ENCODE assay signal across 30 cellular contexts in genomic region chr10:22720667-22721066, GRCh38.
"Had no signal": no experiment of that assay in that cellular context is flagged by ENCODE, and none has a peak within 500 bp of the region (broad histone marks: within the 10 kb centered on the region; RNA-seq: fewer than 3 reads in every experiment).

No MANE protein-coding gene starts in this region.

- H3K9me3 Mint-ChIP-seq: immature natural killer cell; naive thymus-derived CD8-positive, alpha-beta T cell; nephron; neural progenitor cell; stimulated activated naive B cell treated with anti-CD40 and anti-IgM and Interleukin-4, amounts not matched to agents 10 μg/mL and 1 μg/mL and 100 μg/mL, for 72 hours had no signal

- H3K4me3 Mint-ChIP-seq: immature natural killer cell; naive thymus-derived CD8-positive, alpha-beta T cell; nephron; neural progenitor cell; stimulated activated naive B cell treated with anti-CD40 and anti-IgM and Interleukin-4, amounts not matched to agents 10 μg/mL and 1 μg/mL and 100 μg/mL, for 72 hours had no signal

- H3K27me3 Mint-ChIP-seq: naive thymus-derived CD8-positive, alpha-beta T cell had no signal

- H3K4me1 ChIP-seq: lower lobe of right lung, neural progenitor cell, right atrium auricular region, suprapubic skin, tibial artery, upper lobe of right lung had no signal

- H2AFZ ChIP-seq: neural progenitor cell had no signal

- H3K4me2 ChIP-seq: neural progenitor cell, smooth muscle cell had no signal

- H3K27ac ChIP-seq: left lung, lower lobe of right lung, neural progenitor cell, neutrophil, ovary, right atrium auricular region, right lobe of liver, suprapubic skin, thoracic aorta, tibial artery, upper lobe of right lung had no signal

- H3K9me3 ChIP-seq: left lung, lower lobe of right lung, neutrophil, ovary, right atrium auricular region, right lobe of liver, suprapubic skin, thoracic aorta, tibial artery, upper lobe of right lung had no signal

- DNase-seq: hypothalamus; immature natural killer cell; kidney; left colon; left lung; lower lobe of right lung; mammary epithelial cell; mesenchymal stem cell; naive thymus-derived CD8-positive, alpha-beta T cell; ovary; right lobe of liver; stimulated activated CD4-positive, alpha-beta T cell treated with anti-CD3 and anti-CD28 coated beads, Interleukin-12 subunit alpha, Interleukin-12 subunit beta, amount 100 ng/mL, for 4 hours; stimulated activated CD4-positive, alpha-beta T cell treated with anti-CD3 and anti-CD28 coated beads, Interleukin-15, amount 100 ng/mL, for 24 hours; stimulated activated CD4-positive, alpha-beta T cell treated with anti-CD3 and anti-CD28 coated beads, Interleukin-2, amount 100 ng/mL, for 24 hours; stimulated activated CD4-positive, alpha-beta T cell treated with anti-CD3 and anti-CD28 coated beads, Interleukin-4, amount 100 ng/mL, for 1 hour; stimulated activated naive B cell treated with anti-CD40 and anti-IgM and Interleukin-4, amounts not matched to agents 10 μg/mL and 1 μg/mL and 100 μg/mL, for 72 hours; stimulated activated naive CD8-positive, alpha-beta T cell treated with anti-CD3 and anti-CD28 coated beads, Interleukin-15, Interleukin-2, amounts not matched to agents 100 U/mL and 50 U/mL, for 24 hours; tibial artery; trophoblast cell; upper lobe of right lung had no signal

- H3K36me3 ChIP-seq: left lung, lower lobe of right lung, neural progenitor cell, neutrophil, ovary, right atrium auricular region, right lobe of liver, suprapubic skin, thoracic aorta, tibial artery, upper lobe of right lung had no signal

- H3K9ac ChIP-seq: neural progenitor cell had no signal

- H3K27ac Mint-ChIP-seq: immature natural killer cell; nephron; neural progenitor cell; progenitor cell of endocrine pancreas; stimulated activated naive B cell treated with anti-CD40 and anti-IgM and Interleukin-4, amounts not matched to agents 10 μg/mL and 1 μg/mL and 100 μg/mL, for 72 hours had no signal

- H3K36me3 Mint-ChIP-seq: immature natural killer cell; naive thymus-derived CD8-positive, alpha-beta T cell; neural progenitor cell; stimulated activated naive B cell treated with anti-CD40 and anti-IgM and Interleukin-4, amounts not matched to agents 10 μg/mL and 1 μg/mL and 100 μg/mL, for 72 hours had no signal

- H3K27me3 ChIP-seq: left lung, ovary, right atrium auricular region, right lobe of liver, suprapubic skin, tibial artery, upper lobe of right lung had no signal

- FAIRE-seq: islet of Langerhans, kidney, urothelium cell line had no signal

- H3K4me1 Mint-ChIP-seq: immature natural killer cell, nephron, neural progenitor cell had no signal

- ATAC-seq: left colon; left lung; lower lobe of right lung; naive thymus-derived CD8-positive, alpha-beta T cell; right lobe of liver; stimulated activated naive B cell treated with anti-CD40 and anti-IgM and Interleukin-4, amounts not matched to agents 10 μg/mL and 1 μg/mL and 100 μg/mL, for 72 hours; stimulated activated naive CD8-positive, alpha-beta T cell treated with anti-CD3 and anti-CD28 coated beads, Interleukin-15, Interleukin-2, amounts not matched to agents 100 U/mL and 50 U/mL, for 24 hours; upper lobe of right lung had no signal

- H3K4me3 ChIP-seq: left lung, lower lobe of right lung, neural progenitor cell, ovary, right atrium auricular region, right lobe of liver, smooth muscle cell, suprapubic skin, thoracic aorta, tibial artery, upper lobe of right lung had no signal
